Comparison of ENCODE assay signal across 1 cellular context in genomic region chr1:208387908-208388756, GRCh38.
TF ChIP-seq lines count a peak whose summit lies in the region.

No MANE protein-coding gene starts in this region.

TF ChIP-seq in HEK293, 187 proteins besides CTCF, POLR2A, EP300 and RAD21 (continued from another document):
- TF ChIP-seq PRDM10 (tag by site-specific recombination; IDR thresholded peaks at IDR 0.05) (no peak), ZNF354C (tag by site-specific recombination; IDR thresholded peaks at IDR 0.05; ENCODE audit: borderline replicate concordance, low read depth) (no peak)
